ENCODE assay signal across 20 cellular contexts in the genomic region with DNA sequence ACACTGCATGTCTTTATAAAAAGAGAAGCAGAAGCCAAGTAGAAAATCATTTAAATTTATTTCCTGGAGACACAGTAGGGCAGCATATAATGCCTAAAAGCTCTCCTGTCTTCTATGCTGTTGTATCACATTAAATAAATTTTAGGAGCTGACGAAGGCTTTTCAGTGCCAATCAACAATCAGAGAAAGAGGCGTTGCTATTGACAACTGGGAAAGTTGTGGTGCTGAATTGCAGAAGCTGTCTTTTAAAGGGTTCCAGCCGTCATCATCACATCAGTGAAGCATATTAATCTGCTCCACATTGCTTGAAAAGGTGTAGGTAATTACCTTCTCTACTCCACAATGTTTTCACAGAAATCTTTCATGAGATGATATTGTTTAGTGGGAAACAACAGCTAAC.
"Had no signal": no experiment of that assay in that cellular context is flagged by ENCODE, and none has a peak within 500 bp of the region (broad histone marks: within the 10 kb centered on the region; RNA-seq: fewer than 3 reads in every experiment).

No MANE protein-coding gene starts in this region.

- DNase-seq: cortex of kidney; effector memory CD8-positive, alpha-beta T cell; erythroblast; esophagus squamous epithelium; foreskin melanocyte; glutamatergic neuron; heart right ventricle; hippocampal formation; left cardiac atrium; left lung; mesenchymal stem cell; mucosa of descending colon; naive B cell; right cardiac atrium; sigmoid colon; spleen; stimulated activated CD4-positive, alpha-beta T cell treated with anti-CD3 and anti-CD28 coated beads, Interleukin-15, amount 100 ng/mL, for 24 hours; stimulated activated CD4-positive, alpha-beta T cell treated with anti-CD3 and anti-CD28 coated beads, Interleukin-2, amount 100 ng/mL, for 48 hours; stimulated activated naive B cell treated with anti-CD40 and anti-IgM and Interleukin-4, amounts not matched to agents 10 μg/mL and 1 μg/mL and 100 μg/mL, for 72 hours; upper lobe of left lung had no signal
